Comparison of ENCODE assay signal across 1 cellular context in the genomic region with DNA sequence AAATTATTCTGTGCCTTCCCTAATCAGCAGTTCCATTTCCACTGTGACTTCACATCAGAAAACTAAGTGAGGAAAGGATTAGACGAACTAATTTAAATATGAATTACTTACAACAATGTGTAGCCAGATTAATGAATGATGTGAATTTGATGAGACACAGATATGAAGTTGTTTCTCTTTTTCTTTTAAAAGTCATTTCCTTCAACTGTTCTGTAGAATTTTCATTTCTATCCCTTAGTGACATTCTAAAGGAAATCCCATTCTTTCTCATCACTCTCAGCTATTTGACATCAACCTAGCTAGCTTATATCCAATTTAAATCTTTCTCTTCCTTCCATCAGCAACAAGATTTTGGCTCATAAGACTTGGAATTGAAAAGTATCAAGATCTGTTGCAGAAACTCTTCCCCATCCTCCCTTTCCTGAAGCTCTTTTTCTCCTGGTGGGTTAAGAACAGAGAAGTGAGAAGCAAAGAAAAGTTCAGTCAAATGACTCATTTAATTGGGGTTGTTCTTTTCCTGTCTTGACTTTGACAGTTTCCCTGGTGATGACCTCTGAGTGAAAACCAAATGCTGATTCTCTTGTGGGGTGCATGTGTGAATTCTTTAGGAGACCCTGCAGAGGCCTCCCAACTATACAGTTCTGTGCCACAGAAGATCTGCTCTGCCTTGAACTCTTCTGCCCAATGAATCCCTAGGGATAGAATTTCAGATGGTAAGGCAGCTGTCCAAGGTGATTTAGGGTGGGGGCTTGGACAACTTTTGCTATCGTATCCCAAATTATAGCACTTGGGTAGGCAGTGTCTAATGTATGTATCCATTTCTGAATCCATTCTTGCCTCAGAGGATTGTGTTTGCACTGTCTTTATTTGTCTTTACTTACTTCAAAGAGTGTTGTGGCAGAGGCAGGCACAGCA.
TF ChIP-seq lines count a peak whose summit lies in the region.

No MANE protein-coding gene starts in this region.

TF ChIP-seq in A549, 52 proteins besides CTCF, POLR2A, EP300 and RAD21 (continued from another document):
- TF ChIP-seq RCOR1 (IDR thresholded peaks at IDR 0.05; ENCODE audit: low read depth, low read length): no peak
- no peak for TF ChIP-seq ESRRA (IDR thresholded peaks at IDR 0.05; ENCODE audit: borderline replicate concordance, low read length)
- no peak for TF ChIP-seq NPAS2 (CRISPR knock-in tag; IDR thresholded peaks at IDR 0.05; ENCODE audit: borderline replicate concordance)
- no peak for TF ChIP-seq KDM1A (IDR thresholded peaks at IDR 0.05; ENCODE audit: low read depth)
- TF ChIP-seq, protein P1, sequence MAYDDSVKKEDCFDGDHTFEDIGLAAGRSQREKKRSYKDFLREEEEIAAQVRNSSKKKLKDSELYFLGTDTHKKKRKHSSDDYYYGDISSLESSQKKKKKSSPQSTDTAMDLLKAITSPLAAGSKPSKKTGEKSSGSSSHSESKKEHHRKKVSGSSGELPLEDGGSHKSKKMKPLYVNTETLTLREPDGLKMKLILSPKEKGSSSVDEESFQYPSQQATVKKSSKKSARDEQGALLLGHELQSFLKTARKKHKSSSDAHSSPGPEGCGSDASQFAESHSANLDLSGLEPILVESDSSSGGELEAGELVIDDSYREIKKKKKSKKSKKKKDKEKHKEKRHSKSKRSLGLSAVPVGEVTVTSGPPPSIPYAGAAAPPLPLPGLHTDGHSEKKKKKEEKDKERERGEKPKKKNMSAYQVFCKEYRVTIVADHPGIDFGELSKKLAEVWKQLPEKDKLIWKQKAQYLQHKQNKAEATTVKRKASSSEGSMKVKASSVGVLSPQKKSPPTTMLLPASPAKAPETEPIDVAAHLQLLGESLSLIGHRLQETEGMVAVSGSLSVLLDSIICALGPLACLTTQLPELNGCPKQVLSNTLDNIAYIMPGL (CRISPR knock-in tag; IDR thresholded peaks at IDR 0.05; ENCODE audit: borderline replicate concordance): no peak
- TF ChIP-seq ZFP36 (IDR thresholded peaks at IDR 0.05; ENCODE audit: borderline replicate concordance, partially characterized antibody): no peak
- no peak for TF ChIP-seq FOXS1 (CRISPR knock-in tag; IDR thresholded peaks at IDR 0.05)
